In genomic region chr19:1424182-1424955, GRCh38 we compare ENCODE assay signal across 1 cellular context.
TF ChIP-seq lines count a peak whose summit lies in the region.

No MANE protein-coding gene starts in this region.

TF ChIP-seq in HepG2, 621 proteins besides CTCF, POLR2A, EP300 and RAD21 (continued from another document and continues in another):
- TF ChIP-seq ZBTB26 (CRISPR knock-in tag; IDR thresholded peaks at IDR 0.05; ENCODE audit: borderline replicate concordance) (no peak; the same call in 1 of the 2 replicates), ZBTB40 (IDR thresholded peaks at IDR 0.05) (no peak), ZBTB40 (CRISPR knock-in tag; IDR thresholded peaks at IDR 0.05) (peak; percentile 77), AKAP8 (CRISPR knock-in tag; IDR thresholded peaks at IDR 0.05) (peak; percentile 97), ZNF253 (CRISPR knock-in tag; IDR thresholded peaks at IDR 0.05; ENCODE audit: borderline replicate concordance) (no peak), ZFP91 (CRISPR knock-in tag; IDR thresholded peaks at IDR 0.05; ENCODE audit: borderline replicate concordance) (peak; percentile 70), CSRNP1 (CRISPR knock-in tag; IDR thresholded peaks at IDR 0.05) (0 out of 2 replicates have a peak, but pooled peaks have one; percentile 23), ZFP41 (CRISPR knock-in tag; IDR thresholded peaks at IDR 0.05; ENCODE audit: borderline replicate concordance) (no peak), ZNF180 (CRISPR knock-in tag; IDR thresholded peaks at IDR 0.05; ENCODE audit: borderline replicate concordance, low read depth) (no peak), PREB (CRISPR knock-in tag; IDR thresholded peaks at IDR 0.05) (no peak), ETV5 (CRISPR knock-in tag; IDR thresholded peaks at IDR 0.05; ENCODE audit: borderline replicate concordance) (peak; percentile 92), ZSCAN12 (CRISPR knock-in tag; IDR thresholded peaks at IDR 0.05) (no peak), SUZ12 (IDR thresholded peaks at IDR 0.05; ENCODE audit: low read depth, low read length) (no peak), E2F2 (CRISPR knock-in tag; IDR thresholded peaks at IDR 0.05; ENCODE audit: borderline replicate concordance) (no peak), TRIM24 (CRISPR knock-in tag; IDR thresholded peaks at IDR 0.05) (no peak), REL (CRISPR knock-in tag; conservative IDR thresholded peaks at IDR 0.05) (no peak), U2AF1 (optimal IDR thresholded peaks at IDR 0.05; ENCODE audit: low read depth, low read length) (no peak), ZNF431 (CRISPR knock-in tag; IDR thresholded peaks at IDR 0.05; ENCODE audit: borderline replicate concordance, low read depth) (0 out of 2 replicates have a peak, but pooled peaks have one; percentile 74), KAT8 (CRISPR knock-in tag; IDR thresholded peaks at IDR 0.05) (no peak), SRSF4 (IDR thresholded peaks at IDR 0.05; ENCODE audit: low read depth, low read length, poor library complexity, severe bottlenecking) (no peak), THRA (CRISPR knock-in tag; IDR thresholded peaks at IDR 0.05; ENCODE audit: borderline replicate concordance) (peak; percentile 53; the same call in 1 of the 2 replicates), HINFP (CRISPR knock-in tag; IDR thresholded peaks at IDR 0.05; ENCODE audit: low read depth) (0 out of 2 replicates have a peak, but pooled peaks have one; percentile 34), TFE3 (CRISPR knock-in tag; IDR thresholded peaks at IDR 0.05) (no peak), ZMYM4 (CRISPR knock-in tag; IDR thresholded peaks at IDR 0.05) (no peak)
